In the genomic region with DNA sequence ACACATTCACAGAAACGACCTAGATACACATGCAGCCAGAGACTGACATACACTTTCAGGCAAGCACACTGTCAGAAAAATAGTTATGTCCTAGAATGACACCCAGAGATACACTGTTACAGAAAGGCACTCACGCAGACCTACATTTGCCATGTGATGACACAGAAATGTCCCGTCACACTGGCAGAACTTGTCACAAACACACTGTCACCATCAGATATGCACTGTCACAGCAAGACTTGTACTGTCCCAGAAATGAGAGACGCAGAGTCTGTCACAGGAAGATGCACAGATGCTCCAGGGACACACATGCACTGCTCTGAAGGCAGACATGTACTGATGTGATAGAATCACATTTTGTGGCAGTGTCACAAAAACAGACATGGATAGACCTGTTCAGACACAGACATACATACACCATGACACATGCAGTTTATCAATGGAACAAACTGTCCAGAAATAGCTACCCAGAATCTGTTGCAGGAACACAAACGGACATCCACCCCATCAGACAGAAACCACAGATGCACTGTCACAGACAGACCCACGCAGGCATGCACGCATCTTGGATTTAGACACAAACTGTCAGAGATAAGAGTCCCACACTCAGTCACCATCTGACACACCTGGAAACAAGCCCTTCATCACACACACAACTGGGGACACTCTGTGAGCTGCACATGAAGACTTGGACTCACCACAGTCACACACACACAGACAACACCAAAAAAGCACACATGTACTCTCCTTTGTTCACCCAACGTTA, we compare ENCODE assay signal across 9 cellular contexts. TPM values are rescaled to one million over a fixed set of nuclear protein-coding genes. Genes with fewer than 3 reads are reported as not detected.
DNase-seq lines count a peak whose midpoint lies in the region; ATAC-seq and TF ChIP-seq lines count a peak whose summit lies in the region.
"Had no signal": no experiment of that assay in that cellular context is flagged by ENCODE, and none has a peak within 500 bp of the region (broad histone marks: within the 10 kb centered on the region; RNA-seq: fewer than 3 reads in every experiment).

No MANE protein-coding gene starts in this region.

- ATAC-seq in CD4-positive, alpha-beta T cell (ENCODE audit: poor library complexity) = peak; percentile 34
- ATAC-seq in body of pancreas (no peak), GM18502 (IDR thresholded peaks at IDR 0.05; ENCODE audit: poor library complexity, unreplicated experiment) (no peak), HG02763 (IDR thresholded peaks at IDR 0.05; ENCODE audit: unreplicated experiment) (no peak), HG03097 (IDR thresholded peaks at IDR 0.05; ENCODE audit: low FRiP score, unreplicated experiment) (no peak)

- TF ChIP-seq POLR2A in body of pancreas (IDR thresholded peaks at IDR 0.05) = no peak

- H3K9me3 Mint-ChIP-seq in CD4-positive, alpha-beta T cell = no peaks in the 10 kb centered on the region
- H3K9me3 Mint-ChIP-seq in nephron progenitor cell = peaks cover 38% of the 10 kb centered on the region

- H3K4me3 ChIP-seq in body of pancreas = no peak overlapping the region

- CTCF ChIA-PET in CD4-positive, alpha-beta T cell (lab: Charles Lee) = interaction anchor here (0.7 to 2.6 kb wide), 3 partner anchors 17 to 26 kb away, joined by 3 to 10 read pairs (median 3); no protein-coding TSS in a partner anchor

- H3K4me1 ChIP-seq in body of pancreas = peaks cover 21% of the 10 kb centered on the region

- H3K9me3 ChIP-seq in CD4-positive, alpha-beta T cell (ENCODE audit: control insufficient read depth, low read length) = no peaks in the 10 kb centered on the region
- H3K9me3 ChIP-seq in body of pancreas = no peaks in the 10 kb centered on the region

- H3K36me3 Mint-ChIP-seq in CD4-positive, alpha-beta T cell (ENCODE audit: low read depth) = peaks cover 75% of the 10 kb centered on the region
- H3K36me3 Mint-ChIP-seq in nephron progenitor cell (ENCODE audit: low read depth) = peaks cover 10% of the 10 kb centered on the region

- H3K27me3 Mint-ChIP-seq in CD4-positive, alpha-beta T cell = no peaks in the 10 kb centered on the region
- peaks cover 5% of the 10 kb centered on the region for H3K27me3 Mint-ChIP-seq in nephron progenitor cell (ENCODE audit: low read depth, poor library complexity)

- peak overlapping the region; percentile 94 for H3K27ac ChIP-seq in CD4-positive, alpha-beta T cell (ENCODE audit: low read depth, low read length)
- peak overlapping the region in 3 of 4 donors; percentile 21 to 88 (median 85) for H3K27ac ChIP-seq in body of pancreas

- no peak for TF ChIP-seq CTCF in CD4-positive, alpha-beta T cell (IDR thresholded peaks at IDR 0.05)
- TF ChIP-seq CTCF in body of pancreas (IDR thresholded peaks at IDR 0.05) (no peak), nephron progenitor cell (IDR thresholded peaks at IDR 0.05) (no peak)

- intact Hi-C loops in CD4-positive, alpha-beta T cell (cut with DNase I, micrococcal nuclease) = loop anchor here (1.0 to 10.0 kb wide), 5 partner anchors 17 to 1265 kb away; a partner anchor contains a TSS
- intact Hi-C loops in body of pancreas (cut with DNase I) = no loop called here

- POLR2A ChIA-PET in CD4-positive, alpha-beta T cell (lab: Charles Lee) = interaction anchor here (1.0 to 11.7 kb wide), 14 partner anchors 8 to 346 kb away, joined by 3 to 335 read pairs (median 7); a partner anchor contains a TSS

- peak in 5 of 10 experiments; percentile 19 to 51 (median 32) for DNase-seq in CD4-positive, alpha-beta T cell
- DNase-seq in KBM-7 = peak; percentile 57
- DNase-seq in body of pancreas = no peak
- no peak for DNase-seq in nephron progenitor cell
- DNase-seq in NOMO-1 treated with dmso at 0.1 percent for 144 hours (lab: John Stamatoyannopoulos, UW; ENCODE audit: unreplicated experiment) = no peak
- DNase-seq: NCI-H510A treated with DMSO at 0.1 percent for 48 hours had no signal

- H3K4me3 Mint-ChIP-seq in CD4-positive, alpha-beta T cell = peak overlapping the region; percentile 98
- H3K4me3 Mint-ChIP-seq in nephron progenitor cell = peak overlapping the region; percentile 91

- H3K27me3 ChIP-seq in CD4-positive, alpha-beta T cell (ENCODE audit: control insufficient read depth, insufficient read depth, low read length) = no peaks in the 10 kb centered on the region
- H3K27me3 ChIP-seq in body of pancreas = no peaks in the 10 kb centered on the region

- WGBS in body of pancreas, 2 donors = 6 to 43% methylated on average over 2 to 8 of the region's 8 CpGs

- peak overlapping the region; percentile 95 for H3K27ac Mint-ChIP-seq in CD4-positive, alpha-beta T cell
- no peak overlapping the region for H3K27ac Mint-ChIP-seq in nephron progenitor cell

- H3K36me3 ChIP-seq in body of pancreas (replicated peaks in 1 of 2; ENCODE audit: insufficient read depth in 1 of 2, low read depth in 2 of 2) = peaks cover 0 to 5% of the 10 kb centered on the region in 2 donors

- in situ Hi-C loops in KBM-7 (cut with MboI; ENCODE audit: low pct_unique_long_range_greater_than_20kb, low sequenced_read_pairs) = no loop called here

- H3K4me1 Mint-ChIP-seq in CD4-positive, alpha-beta T cell (ENCODE audit: low read depth) = peaks cover 43% of the 10 kb centered on the region
- peaks cover 33% of the 10 kb centered on the region for H3K4me1 Mint-ChIP-seq in nephron progenitor cell

RNA-seq across cellular contexts. Expression of a gene that starts 1.3 kb away (rescaled TPM):
- total RNA-seq in CD4-positive, alpha-beta T cell = 100 to 1,000 TPM; 212 to 225 TPM
- 1 to 10 TPM; 2.3 to 7.9 TPM for total RNA-seq in body of pancreas

RNA-seq across cellular contexts. Expression of a gene that starts 8.7 kb away (rescaled TPM):
- 10 to 100 TPM; 19.1 to 21.8 TPM for total RNA-seq in CD4-positive, alpha-beta T cell
- 10 to 100 TPM; 12.5 to 20.1 TPM for total RNA-seq in body of pancreas

RNA-seq across cellular contexts. Expression of a gene that starts 22.4 kb away (rescaled TPM):
- 10 to 100 TPM; 73.0 to 76.6 TPM for total RNA-seq in CD4-positive, alpha-beta T cell
- total RNA-seq in body of pancreas = 10 to 100 TPM; 43.6 to 48.1 TPM

RNA-seq across cellular contexts. Expression of a gene that starts 22.6 kb away (rescaled TPM):
- 10 to 100 TPM; 40.0 to 40.3 TPM for total RNA-seq in CD4-positive, alpha-beta T cell
- total RNA-seq in body of pancreas = 10 to 100 TPM; 24.4 to 35.3 TPM

RNA-seq across cellular contexts. Expression of a gene that starts 37.3 kb away (rescaled TPM):
- 10 to 100 TPM; 81.3 to 92.1 TPM for total RNA-seq in CD4-positive, alpha-beta T cell
- 10 to 100 TPM; 23.6 to 40.2 TPM for total RNA-seq in body of pancreas

Comparison
In these comparisons a context has a peak if more than half of its experiments do, and no peak if none do; other contexts are left out.
1. RNA of a gene that starts 1.3 kb away (total RNA-seq): 212 to 225 TPM in CD4-positive, alpha-beta T cell; 2.3 to 7.9 TPM in body of pancreas; every median in the first group is over 10 times any median in the second.